In the genomic region with DNA sequence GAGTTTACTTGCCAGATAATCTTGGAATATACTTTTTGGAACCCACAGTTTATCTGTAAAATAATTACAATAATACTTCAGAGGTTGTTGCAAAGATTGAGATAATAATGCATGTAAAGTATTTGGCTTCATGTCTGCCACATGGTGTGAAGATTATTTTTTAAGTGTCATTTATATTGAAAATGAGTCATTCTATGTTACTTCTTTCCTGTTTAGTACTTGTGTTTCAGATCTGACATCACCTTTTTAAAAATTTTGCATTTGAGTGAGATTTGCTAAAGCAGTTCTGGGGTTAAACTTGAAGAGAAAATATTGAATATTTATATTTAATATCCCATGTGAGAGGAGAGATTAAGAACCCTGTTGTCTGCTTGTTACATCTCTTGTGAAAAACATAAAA, we compare ENCODE assay signal across 11 cellular contexts. TPM values are rescaled to one million over a fixed set of nuclear protein-coding genes. Genes with fewer than 3 reads are reported as not detected.
DNase-seq lines count a peak whose midpoint lies in the region; ATAC-seq, FAIRE-seq and TF ChIP-seq lines count a peak whose summit lies in the region.
"Had no signal": no experiment of that assay in that cellular context is flagged by ENCODE, and none has a peak within 500 bp of the region (broad histone marks: within the 10 kb centered on the region; RNA-seq: fewer than 3 reads in every experiment).

No MANE protein-coding gene starts in this region.

- POLR2A ChIA-PET in A549 (lab: Yijun Ruan, JAX) = interaction anchor here (1.5 kb wide), 1 partner anchor 31 kb away, joined by 10 read pairs; the partner anchor contains the start of gene IQGAP1

- H2AK5ac ChIP-seq in mesenchymal stem cell (ENCODE audit: low read length, severe bottlenecking) = no peak overlapping the region

- ATAC-seq in A549 (no peak), GM21360 (IDR thresholded peaks at IDR 0.05; ENCODE audit: unreplicated experiment) (peak; percentile 51)
- peak; percentile 52 for ATAC-seq in activated T-helper 17 cell treated with anti-CD3 and anti-CD28 coated beads, Interleukin-2, amount 50 U/mL, for 72 hours (replicated peaks)

- FAIRE-seq in A549 (lab: Jason Lieb, UNC) (no peak), urothelium cell line (lab: Jason Lieb, UNC) (no peak)

- H2BK12ac ChIP-seq in mesenchymal stem cell (ENCODE audit: low read length in 2 of 2) = no peak overlapping the region

- H4K91ac ChIP-seq in mesenchymal stem cell (ENCODE audit: low read length) = no peak overlapping the region

- H3K27ac ChIP-seq in A549 = peak overlapping the region; percentile 70 to 76; a peak in 4 of 6 replicates
- peak overlapping the region; percentile 66 for H3K27ac ChIP-seq in mesenchymal stem cell (ENCODE audit: low read length, poor library complexity, severe bottlenecking)
- H3K27ac ChIP-seq in left ventricle myocardium inferior (replicated peaks) = no peak overlapping the region

- H3K27me3 Mint-ChIP-seq in activated T-helper 17 cell treated with anti-CD3 and anti-CD28 coated beads, Interleukin-2, amount 50 U/mL, for 72 hours = no peaks in the 10 kb centered on the region

- H3K4ac ChIP-seq in mesenchymal stem cell (ENCODE audit: low read depth in 1 of 2, low read length in 2 of 2) = no peak overlapping the region

- CTCF ChIA-PET in A549 (lab: Yijun Ruan, JAX) = interaction anchor here (1.2 to 3.3 kb wide), 5 partner anchors 14 to 99 kb away, joined by 3 to 15 read pairs (median 5); no protein-coding TSS in a partner anchor

- H3K14ac ChIP-seq in mesenchymal stem cell (ENCODE audit: low read length in 2 of 2) = no peak overlapping the region

- TF ChIP-seq RAD21 in A549 (conservative IDR thresholded peaks at IDR 0.05 in 1 of 2, IDR thresholded peaks at IDR 0.05 in 1 of 2) = no peak

- H3K4me1 Mint-ChIP-seq in activated T-helper 17 cell treated with anti-CD3 and anti-CD28 coated beads, Interleukin-2, amount 50 U/mL, for 72 hours = peaks cover 36% of the 10 kb centered on the region

- TF ChIP-seq EP300 in A549 (IDR thresholded peaks at IDR 0.05) = no peak

- H3K27me3 ChIP-seq in mesenchymal stem cell (ENCODE audit: control insufficient read depth in 1 of 2, insufficient read depth in 1 of 2, low read length in 2 of 2) (no peaks in the 10 kb centered on the region), left ventricle myocardium inferior (ENCODE audit: low read depth) (no peaks in the 10 kb centered on the region)

- H2BK120ac ChIP-seq in mesenchymal stem cell (ENCODE audit: low read depth, low read length) = no peak overlapping the region

- H3K4me2 ChIP-seq in A549 (peak overlapping the region; percentile 71), mesenchymal stem cell (ENCODE audit: low read length, poor library complexity, severe bottlenecking) (no peak overlapping the region)

- peak overlapping the region; percentile 70 for H3K4me3 Mint-ChIP-seq in activated T-helper 17 cell treated with anti-CD3 and anti-CD28 coated beads, Interleukin-2, amount 50 U/mL, for 72 hours

- no peak overlapping the region for H2BK5ac ChIP-seq in mesenchymal stem cell (ENCODE audit: low read depth, low read length, poor library complexity, severe bottlenecking)

- H3K36me3 Mint-ChIP-seq in activated T-helper 17 cell treated with anti-CD3 and anti-CD28 coated beads, Interleukin-2, amount 50 U/mL, for 72 hours (ENCODE audit: low read depth) = peaks cover 24% of the 10 kb centered on the region

- H3K4me1 ChIP-seq in A549 (peaks cover 61% of the 10 kb centered on the region), mesenchymal stem cell (ENCODE audit: control insufficient read depth, insufficient read depth, low read depth, low read length) (peaks cover 19% of the 10 kb centered on the region), left ventricle myocardium inferior (peaks cover 83% of the 10 kb centered on the region)

- H3K23ac ChIP-seq in mesenchymal stem cell (ENCODE audit: low read length in 2 of 2) = no peak overlapping the region

- no peak overlapping the region for H2AFZ ChIP-seq in mesenchymal stem cell (ENCODE audit: low read depth, low read length)

- no peaks in the 10 kb centered on the region for H3K9me3 Mint-ChIP-seq in activated T-helper 17 cell treated with anti-CD3 and anti-CD28 coated beads, Interleukin-2, amount 50 U/mL, for 72 hours

- H3K18ac ChIP-seq in mesenchymal stem cell (ENCODE audit: low read depth in 1 of 2, low read length in 2 of 2) = no peak overlapping the region

- H3K9ac ChIP-seq in mesenchymal stem cell (ENCODE audit: low read length) = peak overlapping the region; percentile 77

- peak overlapping the region; percentile 92 for H3K27ac Mint-ChIP-seq in activated T-helper 17 cell treated with anti-CD3 and anti-CD28 coated beads, Interleukin-2, amount 50 U/mL, for 72 hours

- no peaks in the 10 kb centered on the region for H3K79me1 ChIP-seq in mesenchymal stem cell (replicated peaks; ENCODE audit: low read length, poor library complexity, severe bottlenecking)

- no peak overlapping the region for H2BK15ac ChIP-seq in mesenchymal stem cell (ENCODE audit: low read depth, poor library complexity, severe bottlenecking)

- H3K9me3 ChIP-seq in A549 (no peaks in the 10 kb centered on the region), mesenchymal stem cell (ENCODE audit: control insufficient read depth, low read length) (no peaks in the 10 kb centered on the region), left ventricle myocardium inferior (replicated peaks) (no peaks in the 10 kb centered on the region)

- H3K4me3 ChIP-seq in A549 = no peak overlapping the region
- H3K4me3 ChIP-seq in mesenchymal stem cell (ENCODE audit: insufficient read depth in 1 of 2, low read depth in 1 of 2, low read length in 2 of 2) = peak overlapping the region in 1 of 2 experiments; percentile 21
- no peak overlapping the region for H3K4me3 ChIP-seq in left ventricle myocardium inferior
- H3K4me3 ChIP-seq: lung had no signal

- intact Hi-C loops in left ventricle myocardium inferior (cut with micrococcal nuclease) = no loop called here

- H3K36me3 ChIP-seq in mesenchymal stem cell (ENCODE audit: control insufficient read depth in 1 of 2, insufficient read depth in 2 of 2, low read depth in 1 of 2, low read length in 2 of 2) = peaks cover 0 to 3% of the 10 kb centered on the region in 2 experiments
- no peaks in the 10 kb centered on the region for H3K36me3 ChIP-seq in left ventricle myocardium inferior

- TF ChIP-seq POLR2A in A549 (IDR thresholded peaks at IDR 0.05; ENCODE audit: low read length) = no peak

- no peak for DNase-seq in A549 (ENCODE audit: low read depth in 1 of 2, low spot score in 1 of 2)
- DNase-seq in mesenchymal stem cell = peak; percentile 29
- no peak for DNase-seq in D341Med (ENCODE audit: low spot score)
- no peak for DNase-seq in urothelium cell line (ENCODE audit: low spot score)
- DNase-seq in NCI-H2029 (lab: John Stamatoyannopoulos, UW) = no peak
- DNase-seq in left ventricle myocardium inferior = no peak
- DNase-seq: COR-L47, NCI-H1048 had no signal

- H4K8ac ChIP-seq in mesenchymal stem cell (ENCODE audit: low read length) = no peak overlapping the region

- TF ChIP-seq CTCF in A549 (IDR thresholded peaks at IDR 0.05) (no peak), left ventricle myocardium inferior (IDR thresholded peaks at IDR 0.05; ENCODE audit: borderline replicate concordance) (no peak)

TF ChIP-seq in A549, 52 proteins besides CTCF, POLR2A, EP300 and RAD21:
- TF ChIP-seq FOXS1 (CRISPR knock-in tag; IDR thresholded peaks at IDR 0.05) (no peak), TP53 (CRISPR knock-in tag; IDR thresholded peaks at IDR 0.05) (no peak), FOSL2 (IDR thresholded peaks at IDR 0.05) (no peak), FOSL2 (CRISPR knock-in tag; IDR thresholded peaks at IDR 0.05) (0 out of 2 replicates have a peak, but pooled peaks have one; percentile 14), ESRRA (IDR thresholded peaks at IDR 0.05; ENCODE audit: borderline replicate concordance, low read length) (no peak), KDM1A (IDR thresholded peaks at IDR 0.05; ENCODE audit: low read depth) (no peak), GATA3 (IDR thresholded peaks at IDR 0.05; ENCODE audit: borderline replicate concordance) (no peak)

RNA-seq across cellular contexts. Expression of gene IQGAP1, which starts 31.2 kb away (rescaled TPM):
- 168 and 181 TPM in 2 replicates for polyA plus RNA-seq in A549 (2011; rRNA removed)
- polyA plus RNA-seq in A549 (2012; cell fraction: cytosol; rRNA removed) = 11.7 and 12.7 TPM in 2 replicates
- polyA plus RNA-seq in A549 (2012; cell fraction: nucleus; rRNA removed) = 96.3 and 155 TPM in 2 replicates
- polyA plus RNA-seq in A549 (2017; fragmentation: RNase III; extraction: RNeasy Plus Mini Kit Qiagen cat#74134 plus additional on column Dnase treatment) = 100 to 108 TPM (median 103 TPM) in 3 replicates
- polyA minus RNA-seq in A549 (2011; rRNA and poly(A)+ RNA removed) = 215 and 230 TPM in 2 replicates
- 100 to 1,000 TPM; 224 TPM for total RNA-seq in activated T-helper 17 cell treated with anti-CD3 and anti-CD28 coated beads, Interleukin-2, amount 50 U/mL, for 72 hours
- 205 TPM for polyA plus RNA-seq in mesenchymal stem cell (2013, experiment 1 of 2)
- 197 TPM for polyA plus RNA-seq in mesenchymal stem cell (2013, experiment 2 of 2)
- 39.2 TPM for total RNA-seq in left ventricle myocardium inferior

Comparison
In these comparisons a context has a peak if more than half of its experiments do, and no peak if none do; other contexts are left out.
1. ATAC-seq: peak in GM21360 (single experiment) and activated T-helper 17 cell treated with anti-CD3 and anti-CD28 coated beads, Interleukin-2, amount 50 U/mL, for 72 hours (single experiment); none in A549 (0 of 2).